Comparison of ENCODE assay signal across 26 cellular contexts in genomic region chr5:74167930-74168315, GRCh38.
A peak's percentile ranks its signal among the peaks of the same experiment; 100 is the strongest.
DNase-seq lines count a peak whose midpoint lies in the region; ATAC-seq and TF ChIP-seq lines count a peak whose summit lies in the region.
"Had no signal": no experiment of that assay in that cellular context is flagged by ENCODE, and none has a peak within 500 bp of the region (broad histone marks: within the 10 kb centered on the region; RNA-seq: fewer than 3 reads in every experiment).

No MANE protein-coding gene starts in this region.

- H3K4me1 Mint-ChIP-seq in HFFc6 (ENCODE audit: low read depth) (peaks cover 37% of the 10 kb centered on the region), mesothelial cell of epicardium (peaks cover 38% of the 10 kb centered on the region)
- H3K4me1 Mint-ChIP-seq in effector memory CD8-positive, alpha-beta T cell (ENCODE audit: low read depth in 2 of 2) = peaks cover 0 to 4% of the 10 kb centered on the region in 2 donors
- H3K4me1 Mint-ChIP-seq: activated T-helper 17 cell treated with anti-CD3 and anti-CD28 coated beads, Interleukin-2, amount 50 U/mL, for 72 hours; central memory CD8-positive, alpha-beta T cell; neural crest cell had no signal

- no peak for ATAC-seq in aorta (ENCODE audit: low FRiP score)
- no peak for ATAC-seq in stimulated activated naive CD8-positive, alpha-beta T cell treated with anti-CD3 and anti-CD28 coated beads, Interleukin-15, Interleukin-2, amounts not matched to agents 100 U/mL and 50 U/mL, for 24 hours
- ATAC-seq in effector memory CD8-positive, alpha-beta T cell (replicated peaks) = no peak
- ATAC-seq: activated naive CD4-positive, alpha-beta T cell treated with anti-CD3 and anti-CD28 coated beads, Interleukin-2, amount 50 U/mL, for 72 hours; activated T-helper 17 cell treated with anti-CD3 and anti-CD28 coated beads, Interleukin-2, amount 50 U/mL, for 72 hours; lower lobe of right lung had no signal

- H3K9me3 ChIP-seq in SJSA1 (replicated peaks) (no peaks in the 10 kb centered on the region), aorta (ENCODE audit: control insufficient read depth, low read length) (no peaks in the 10 kb centered on the region)
- H3K9me3 ChIP-seq: ascending aorta; BLaER1 treated with 17β-estradiol and CSF1 and Interleukin-3, amounts not matched to agents 10 nM and 100 nM; HAP-1; lower lobe of right lung had no signal

- DNase-seq in A172 (ENCODE audit: low spot score) (peak; percentile 10), HFFc6 (no peak), SJSA1 (ENCODE audit: low read depth in 1 of 2, low spot score in 2 of 2) (no peak), mesothelial cell of epicardium (ENCODE audit: low spot score in 2 of 2, unreplicated experiment in 2 of 2) (no peak), aorta (no peak), cortex of kidney (lab: John Stamatoyannopoulos, UW) (no peak)
- no peak for DNase-seq in stimulated activated naive CD8-positive, alpha-beta T cell treated with anti-CD3 and anti-CD28 coated beads, Interleukin-15, Interleukin-2, amounts not matched to agents 100 U/mL and 50 U/mL, for 24 hours
- DNase-seq in effector memory CD8-positive, alpha-beta T cell = no peak
- DNase-seq: activated CD4-positive, alpha-beta memory T cell treated with anti-CD3 and anti-CD28 coated beads for 36 hours; activated CD4-positive, CD25-positive, alpha-beta regulatory T cell; activated CD8-positive, alpha-beta memory T cell treated with anti-CD3 and anti-CD28 coated beads, Interleukin-2, amount 50 U/mL, for 48 hours; Calu3; glutamatergic neuron; lower lobe of right lung; NCI-H1417; NCI-H524; stimulated activated CD8-positive, alpha-beta memory T cell treated with anti-CD3 and anti-CD28 coated beads, Interleukin-4, amount 100 ng/mL, for 48 hours; T-helper 9 cell had no signal

- H3K27me3 ChIP-seq in SJSA1 (replicated peaks) (no peaks in the 10 kb centered on the region), aorta (ENCODE audit: control insufficient read depth in 1 of 2, insufficient read depth in 2 of 2, low read length in 1 of 2) (no peaks in the 10 kb centered on the region)
- H3K27me3 ChIP-seq: ascending aorta; BLaER1 treated with 17β-estradiol and CSF1 and Interleukin-3, amounts not matched to agents 10 nM and 100 nM had no signal

- 80 to 81% methylated on average over 4 of the region's 4 CpGs for WGBS in aorta, 2 donors

- no peak overlapping the region for H3K27ac Mint-ChIP-seq in HFFc6
- peak overlapping the region; percentile 37 for H3K27ac Mint-ChIP-seq in mesothelial cell of epicardium
- no peak overlapping the region for H3K27ac Mint-ChIP-seq in effector memory CD8-positive, alpha-beta T cell
- H3K27ac Mint-ChIP-seq: activated CD4-positive, alpha-beta memory T cell treated with anti-CD3 and anti-CD28 coated beads for 36 hours; activated naive CD4-positive, alpha-beta T cell treated with anti-CD3 and anti-CD28 coated beads, Interleukin-2, amount 50 U/mL, for 72 hours; activated T-helper 17 cell treated with anti-CD3 and anti-CD28 coated beads, Interleukin-2, amount 50 U/mL, for 72 hours had no signal

- H3K27me3 Mint-ChIP-seq in HFFc6 (ENCODE audit: insufficient read depth) (peaks cover 10% of the 10 kb centered on the region), mesothelial cell of epicardium (ENCODE audit: low read depth) (no peaks in the 10 kb centered on the region)
- H3K27me3 Mint-ChIP-seq in effector memory CD8-positive, alpha-beta T cell = peaks cover 0 to 21% of the 10 kb centered on the region in 2 donors
- H3K27me3 Mint-ChIP-seq: activated T-helper 17 cell treated with anti-CD3 and anti-CD28 coated beads, Interleukin-2, amount 50 U/mL, for 72 hours had no signal

- intact Hi-C loops in aorta (cut with DNase I) = no loop called here

- TF ChIP-seq CTCF in HFFc6 (IDR thresholded peaks at IDR 0.05) (no peak), mesothelial cell of epicardium (IDR thresholded peaks at IDR 0.05; ENCODE audit: unreplicated experiment) (no peak)

- H3K4me3 Mint-ChIP-seq in HFFc6 (0 out of 2 replicates have a peak overlapping the region, but pooled peaks have one; percentile 23), mesothelial cell of epicardium (no peak overlapping the region)
- no peak overlapping the region for H3K4me3 Mint-ChIP-seq in effector memory CD8-positive, alpha-beta T cell
- H3K4me3 Mint-ChIP-seq: activated CD4-positive, alpha-beta memory T cell treated with anti-CD3 and anti-CD28 coated beads for 36 hours; activated T-helper 17 cell treated with anti-CD3 and anti-CD28 coated beads, Interleukin-2, amount 50 U/mL, for 72 hours; central memory CD8-positive, alpha-beta T cell; IgD-negative memory B cell; neural crest cell had no signal

- H3K9me3 Mint-ChIP-seq in HFFc6 = no peaks in the 10 kb centered on the region
- no peaks in the 10 kb centered on the region for H3K9me3 Mint-ChIP-seq in mesothelial cell of epicardium
- no peaks in the 10 kb centered on the region for H3K9me3 Mint-ChIP-seq in effector memory CD8-positive, alpha-beta T cell
- H3K9me3 Mint-ChIP-seq: activated CD4-positive, alpha-beta memory T cell treated with anti-CD3 and anti-CD28 coated beads for 36 hours; activated naive CD4-positive, alpha-beta T cell treated with anti-CD3 and anti-CD28 coated beads, Interleukin-2, amount 50 U/mL, for 72 hours; activated T-helper 17 cell treated with anti-CD3 and anti-CD28 coated beads, Interleukin-2, amount 50 U/mL, for 72 hours; central memory CD8-positive, alpha-beta T cell; IgD-negative memory B cell; neural crest cell had no signal

- no peak overlapping the region for H3K4me3 ChIP-seq in SJSA1
- no peak overlapping the region for H3K4me3 ChIP-seq in aorta (ENCODE audit: low read length in 2 of 2)
- H3K4me3 ChIP-seq: ascending aorta; BLaER1 treated with 17β-estradiol and CSF1 and Interleukin-3, amounts not matched to agents 10 nM and 100 nM; HAP-1; lower lobe of right lung had no signal

- peaks cover 33% of the 10 kb centered on the region for H3K4me1 ChIP-seq in SJSA1 (replicated peaks)
- H3K4me1 ChIP-seq in aorta (ENCODE audit: control insufficient read depth in 1 of 2, insufficient read depth in 2 of 2, low read length in 2 of 2) = peaks cover 3% of the 10 kb centered on the region in 2 donors
- H3K4me1 ChIP-seq: ascending aorta; BLaER1 treated with 17β-estradiol and CSF1 and Interleukin-3, amounts not matched to agents 10 nM and 100 nM; HAP-1; lower lobe of right lung had no signal

- no peaks in the 10 kb centered on the region for H3K36me3 Mint-ChIP-seq in HFFc6 (ENCODE audit: low read depth)
- no peaks in the 10 kb centered on the region for H3K36me3 Mint-ChIP-seq in mesothelial cell of epicardium
- H3K36me3 Mint-ChIP-seq in effector memory CD8-positive, alpha-beta T cell (ENCODE audit: insufficient read depth) = no peaks in the 10 kb centered on the region
- H3K36me3 Mint-ChIP-seq: activated CD4-positive, alpha-beta memory T cell treated with anti-CD3 and anti-CD28 coated beads for 36 hours; activated naive CD4-positive, alpha-beta T cell treated with anti-CD3 and anti-CD28 coated beads, Interleukin-2, amount 50 U/mL, for 72 hours had no signal

- H3K36me3 ChIP-seq in SJSA1 (no peaks in the 10 kb centered on the region), aorta (ENCODE audit: control insufficient read depth in 1 of 2, insufficient read depth in 2 of 2, low read length in 1 of 2) (no peaks in the 10 kb centered on the region)
- H3K36me3 ChIP-seq: ascending aorta; BLaER1 treated with 17β-estradiol and CSF1 and Interleukin-3, amounts not matched to agents 10 nM and 100 nM; HAP-1; lower lobe of right lung had no signal

- H3K27ac ChIP-seq in SJSA1 (peak overlapping the region; percentile 71), aorta (ENCODE audit: low read depth in 1 of 2, low read length in 2 of 2) (no peak overlapping the region)
- H3K27ac ChIP-seq: ascending aorta; BLaER1 treated with 17β-estradiol and CSF1 and Interleukin-3, amounts not matched to agents 10 nM and 100 nM; lower lobe of right lung had no signal
